In genomic region chr15:56942118-56942517, GRCh38 we compare ENCODE assay signal across 22 cellular contexts. TPM values are rescaled to one million over a fixed set of nuclear protein-coding genes. Genes with fewer than 3 reads are reported as not detected.
A peak's percentile ranks its signal among the peaks of the same experiment; 100 is the strongest.
DNase-seq lines count a peak whose midpoint lies in the region; ATAC-seq and TF ChIP-seq lines count a peak whose summit lies in the region.
"Had no signal": no experiment of that assay in that cellular context is flagged by ENCODE, and none has a peak within 500 bp of the region (broad histone marks: within the 10 kb centered on the region; RNA-seq: fewer than 3 reads in every experiment).

No MANE protein-coding gene starts in this region.

- H3K36me3 Mint-ChIP-seq in naive B cell = peaks cover 15 to 16% of the 10 kb centered on the region in 2 donors

- peaks cover 42% of the 10 kb centered on the region for H4K20me1 ChIP-seq in Loucy (ENCODE audit: insufficient read depth, low read length, poor library complexity, severe bottlenecking)
- no peaks in the 10 kb centered on the region for H4K20me1 ChIP-seq in Karpas-422 (ENCODE audit: insufficient read depth, low read depth, low read length)

- H3K36me3 ChIP-seq in Loucy (ENCODE audit: insufficient read depth, low read length) (no peaks in the 10 kb centered on the region), Karpas-422 (ENCODE audit: insufficient read depth, low read length) (peaks cover 33% of the 10 kb centered on the region; the same call in 1 of the 2 replicates)

- peaks cover 100% of the 10 kb centered on the region for H3K79me2 ChIP-seq in Loucy (ENCODE audit: insufficient read depth, low read length)
- H3K79me2 ChIP-seq in Karpas-422 (ENCODE audit: low read length) = peaks cover 100% of the 10 kb centered on the region

- H3K4me2 ChIP-seq in Loucy (ENCODE audit: low read depth, low read length, poor library complexity, severe bottlenecking) (peak overlapping the region; percentile 23), Karpas-422 (ENCODE audit: low read depth, low read length, poor library complexity, severe bottlenecking) (no peak overlapping the region)
- H3K4me2 ChIP-seq: KMS-11 had no signal

- no peaks in the 10 kb centered on the region for H3F3A ChIP-seq in Loucy (ENCODE audit: low read depth)

- H3K27ac ChIP-seq in caudate nucleus (ENCODE audit: low read depth, low read length) (peak overlapping the region; percentile 88), substantia nigra (ENCODE audit: low read depth, low read length, poor library complexity, severe bottlenecking) (peak overlapping the region; percentile 69), Karpas-422 (ENCODE audit: low read length) (no peak overlapping the region)
- H3K27ac ChIP-seq: KMS-11 had no signal

- ATAC-seq in naive B cell (ENCODE audit: low read depth in 2 of 2) (no peak), HG02840 (IDR thresholded peaks at IDR 0.05; ENCODE audit: low FRiP score, unreplicated experiment) (no peak), HG03139 (IDR thresholded peaks at IDR 0.05; ENCODE audit: unreplicated experiment) (no peak)
- ATAC-seq: CD8-positive, alpha-beta T cell; Panc1 had no signal

- H3K9me3 Mint-ChIP-seq in naive B cell = peaks cover 0 to 17% (median 8%) of the 10 kb centered on the region in 7 donors

- no peak overlapping the region for H3K4me3 Mint-ChIP-seq in naive B cell
- H3K4me3 Mint-ChIP-seq: CD8-positive, alpha-beta T cell had no signal

- H3K4me3 ChIP-seq in Loucy (ENCODE audit: low read length, poor library complexity, severe bottlenecking) (no peak overlapping the region), Karpas-422 (ENCODE audit: low read length) (no peak overlapping the region)

- H3K27me3 ChIP-seq in Loucy (ENCODE audit: insufficient read depth, low read length, poor library complexity, severe bottlenecking) (no peaks in the 10 kb centered on the region), Karpas-422 (ENCODE audit: low read length) (no peaks in the 10 kb centered on the region)

- H2AFZ ChIP-seq in Loucy (ENCODE audit: low read length) = no peak overlapping the region
- no peak overlapping the region for H2AFZ ChIP-seq in Karpas-422 (ENCODE audit: low read length)

- H3K4me1 ChIP-seq in Loucy (ENCODE audit: insufficient read depth, low read length, poor library complexity, severe bottlenecking) (peaks cover 23% of the 10 kb centered on the region), Karpas-422 (ENCODE audit: low read length) (peaks cover 8% of the 10 kb centered on the region)

- H3K4me1 Mint-ChIP-seq in naive B cell = peaks cover 30 to 51% (median 43%) of the 10 kb centered on the region in 3 donors

- H3K9ac ChIP-seq in Loucy (ENCODE audit: low read depth, low read length, poor library complexity, severe bottlenecking) = no peak overlapping the region
- H3K9ac ChIP-seq in Karpas-422 (ENCODE audit: low read length) = no peak overlapping the region
- H3K9ac ChIP-seq: KMS-11 had no signal

- H3K27me3 Mint-ChIP-seq in naive B cell = no peaks in the 10 kb centered on the region

- H3K9me3 ChIP-seq in Loucy (ENCODE audit: insufficient read depth, low read depth, low read length) (peaks cover 7% of the 10 kb centered on the region; the same call in 1 of the 2 replicates), Karpas-422 (ENCODE audit: low read length) (no peaks in the 10 kb centered on the region)

- no peak for TF ChIP-seq CTCF in Loucy (conservative IDR thresholded peaks at IDR 0.05; ENCODE audit: low read length)

- H3K27ac Mint-ChIP-seq in naive B cell = peak overlapping the region in 4 of 6 donors; percentile 10 to 76 (median 62)
- H3K27ac Mint-ChIP-seq: CD8-positive, alpha-beta T cell had no signal

- H3K9me2 ChIP-seq in Loucy (replicated peaks; ENCODE audit: low read depth, low read length) (no peaks in the 10 kb centered on the region), Karpas-422 (replicated peaks; ENCODE audit: insufficient read depth, low read length) (no peaks in the 10 kb centered on the region)

- DNase-seq in caudate nucleus (lab: John Stamatoyannopoulos, UW) (no peak), naive B cell (no peak), substantia nigra (lab: John Stamatoyannopoulos, UW) (no peak), SHP77 treated with DMSO at 0.1 percent for 48 hours (lab: John Stamatoyannopoulos, UW) (no peak), Karpas-422 (no peak)
- DNase-seq: C1 segment of cervical spinal cord; Calu3; CD8-positive, alpha-beta T cell; DMS153; IMR-90; NCI-H1694; NCI-H2081; NCI-H2171; NCI-H345; NCI-H524; NCI-H774; NK-92 treated with Interleukin-12 subunit alpha and Interleukin-12 subunit beta, amount 100 ng/mL, for 24 hours had no signal

RNA-seq across cellular contexts. Expression of gene TCF12, which starts 23.7 kb away (rescaled TPM):
- 10 to 100 TPM; 42.0 to 70.9 (median 56.1) TPM for polyA plus RNA-seq in naive B cell (ENCODE audit: low read depth in 6 of 6)
- total RNA-seq in Karpas-422 (2014; rRNA removed; shearing (Covaris generic); ENCODE audit: low replicate concordance) = 189 and 287 TPM in 2 replicates
